Comparison of ENCODE assay signal across 1 cellular context in the genomic region with DNA sequence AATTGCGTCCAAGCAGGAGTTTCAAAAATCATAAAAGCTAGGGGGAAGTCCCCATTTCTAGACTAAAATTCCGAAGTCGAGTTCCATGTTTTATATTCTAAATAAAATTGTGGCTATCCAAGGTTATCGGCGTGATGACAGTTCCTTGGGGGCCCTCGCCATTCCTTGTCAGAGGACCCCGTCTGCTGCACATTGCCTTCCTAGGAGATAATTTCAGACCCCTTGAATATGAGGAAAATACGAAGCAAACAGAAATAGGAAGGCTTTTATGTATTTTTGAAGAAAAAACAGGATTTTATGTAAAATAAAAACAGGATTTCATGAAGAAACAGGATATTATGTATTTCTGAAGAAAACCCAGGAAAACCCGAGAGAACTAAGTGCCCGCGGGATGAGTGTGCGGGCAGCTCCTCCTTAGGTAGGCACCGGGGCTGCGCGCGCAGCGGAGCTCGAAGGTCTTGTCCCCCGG.
TF ChIP-seq lines count a peak whose summit lies in the region.

No MANE protein-coding gene starts in this region.

TF ChIP-seq in K562, 482 proteins besides CTCF, POLR2A, EP300 and RAD21:
- TF ChIP-seq FOSL1 (tag; conservative IDR thresholded peaks at IDR 0.05) (0 out of 2 replicates have a peak, but pooled peaks have one; percentile 11), JUN (IDR thresholded peaks at IDR 0.05; ENCODE audit: borderline replicate concordance, low read depth, low read length) (no peak), JUN (CRISPR knock-in tag; IDR thresholded peaks at IDR 0.05; ENCODE audit: borderline replicate concordance) (no peak), ZNF197 (CRISPR knock-in tag; IDR thresholded peaks at IDR 0.05; ENCODE audit: low read depth) (0 out of 2 replicates have a peak, but pooled peaks have one; percentile 69), MTA2 (IDR thresholded peaks at IDR 0.05; ENCODE audit: low read depth) (0 out of 2 replicates have a peak, but pooled peaks have one; percentile 15), TRIM24 (IDR thresholded peaks at IDR 0.05) (no peak), SMARCA4 (IDR thresholded peaks at IDR 0.05) (no peak), DPF2 (IDR thresholded peaks at IDR 0.05) (0 out of 2 replicates have a peak, but pooled peaks have one; percentile 21), HCFC1 (IDR thresholded peaks at IDR 0.05; ENCODE audit: low read depth, low read length) (no peak), ZFP36 (IDR thresholded peaks at IDR 0.05; ENCODE audit: low read depth, low read length, partially characterized antibody) (peak; percentile 17), ZNF253 (CRISPR knock-in tag; conservative IDR thresholded peaks at IDR 0.05) (no peak), TEAD1 (CRISPR knock-in tag; IDR thresholded peaks at IDR 0.05) (no peak), MBD2 (IDR thresholded peaks at IDR 0.05; ENCODE audit: borderline replicate concordance, low read depth) (0 out of 2 replicates have a peak, but pooled peaks have one; percentile 3), MYNN (IDR thresholded peaks at IDR 0.05) (peak; percentile 17; the same call in 1 of the 2 replicates), MYNN (CRISPR knock-in tag; IDR thresholded peaks at IDR 0.05) (no peak), CEBPG (CRISPR knock-in tag; IDR thresholded peaks at IDR 0.05) (no peak), CEBPG (tag; conservative IDR thresholded peaks at IDR 0.05 in 1 of 2, IDR thresholded peaks at IDR 0.05 in 1 of 2) (peak in 1 of 2 experiments; percentile 2; a peak in 1 of 4 replicates), ATF7 (IDR thresholded peaks at IDR 0.05) (no peak)
- TF ChIP-seq, protein P1, sequence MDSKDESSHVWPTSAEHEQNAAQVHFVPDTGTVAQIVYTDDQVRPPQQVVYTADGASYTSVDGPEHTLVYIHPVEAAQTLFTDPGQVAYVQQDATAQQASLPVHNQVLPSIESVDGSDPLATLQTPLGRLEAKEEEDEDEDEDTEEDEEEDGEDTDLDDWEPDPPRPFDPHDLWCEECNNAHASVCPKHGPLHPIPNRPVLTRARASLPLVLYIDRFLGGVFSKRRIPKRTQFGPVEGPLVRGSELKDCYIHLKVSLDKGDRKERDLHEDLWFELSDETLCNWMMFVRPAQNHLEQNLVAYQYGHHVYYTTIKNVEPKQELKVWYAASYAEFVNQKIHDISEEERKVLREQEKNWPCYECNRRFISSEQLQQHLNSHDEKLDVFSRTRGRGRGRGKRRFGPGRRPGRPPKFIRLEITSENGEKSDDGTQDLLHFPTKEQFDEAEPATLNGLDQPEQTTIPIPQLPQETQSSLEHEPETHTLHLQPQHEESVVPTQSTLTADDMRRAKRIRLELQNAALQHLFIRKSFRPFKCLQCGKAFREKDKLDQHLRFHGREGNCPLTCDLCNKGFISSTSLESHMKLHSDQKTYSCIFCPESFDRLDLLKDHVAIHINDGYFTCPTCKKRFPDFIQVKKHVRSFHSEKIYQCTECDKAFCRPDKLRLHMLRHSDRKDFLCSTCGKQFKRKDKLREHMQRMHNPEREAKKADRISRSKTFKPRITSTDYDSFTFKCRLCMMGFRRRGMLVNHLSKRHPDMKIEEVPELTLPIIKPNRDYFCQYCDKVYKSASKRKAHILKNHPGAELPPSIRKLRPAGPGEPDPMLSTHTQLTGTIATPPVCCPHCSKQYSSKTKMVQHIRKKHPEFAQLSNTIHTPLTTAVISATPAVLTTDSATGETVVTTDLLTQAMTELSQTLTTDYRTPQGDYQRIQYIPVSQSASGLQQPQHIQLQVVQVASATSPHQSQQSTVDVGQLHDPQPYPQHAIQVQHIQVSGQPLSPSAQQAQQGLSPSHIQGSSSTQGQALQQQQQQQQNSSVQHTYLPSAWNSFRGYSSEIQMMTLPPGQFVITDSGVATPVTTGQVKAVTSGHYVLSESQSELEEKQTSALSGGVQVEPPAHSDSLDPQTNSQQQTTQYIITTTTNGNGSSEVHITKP (IDR thresholded peaks at IDR 0.05; ENCODE audit: partially characterized antibody), result peak; percentile 39
- TF ChIP-seq, protein P2, sequence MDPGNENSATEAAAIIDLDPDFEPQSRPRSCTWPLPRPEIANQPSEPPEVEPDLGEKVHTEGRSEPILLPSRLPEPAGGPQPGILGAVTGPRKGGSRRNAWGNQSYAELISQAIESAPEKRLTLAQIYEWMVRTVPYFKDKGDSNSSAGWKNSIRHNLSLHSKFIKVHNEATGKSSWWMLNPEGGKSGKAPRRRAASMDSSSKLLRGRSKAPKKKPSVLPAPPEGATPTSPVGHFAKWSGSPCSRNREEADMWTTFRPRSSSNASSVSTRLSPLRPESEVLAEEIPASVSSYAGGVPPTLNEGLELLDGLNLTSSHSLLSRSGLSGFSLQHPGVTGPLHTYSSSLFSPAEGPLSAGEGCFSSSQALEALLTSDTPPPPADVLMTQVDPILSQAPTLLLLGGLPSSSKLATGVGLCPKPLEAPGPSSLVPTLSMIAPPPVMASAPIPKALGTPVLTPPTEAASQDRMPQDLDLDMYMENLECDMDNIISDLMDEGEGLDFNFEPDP (CRISPR knock-in tag; IDR thresholded peaks at IDR 0.05), result no peak
- TF ChIP-seq, protein P3, sequence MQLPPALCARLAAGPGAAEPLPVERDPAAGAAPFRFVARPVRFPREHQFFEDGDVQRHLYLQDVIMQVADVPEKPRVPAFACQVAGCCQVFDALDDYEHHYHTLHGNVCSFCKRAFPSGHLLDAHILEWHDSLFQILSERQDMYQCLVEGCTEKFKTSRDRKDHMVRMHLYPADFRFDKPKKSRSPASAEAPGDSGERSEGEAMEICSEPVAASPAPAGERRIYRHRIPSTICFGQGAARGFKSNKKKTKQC (CRISPR knock-in tag; IDR thresholded peaks at IDR 0.05), result no peak
- TF ChIP-seq, protein P4, sequence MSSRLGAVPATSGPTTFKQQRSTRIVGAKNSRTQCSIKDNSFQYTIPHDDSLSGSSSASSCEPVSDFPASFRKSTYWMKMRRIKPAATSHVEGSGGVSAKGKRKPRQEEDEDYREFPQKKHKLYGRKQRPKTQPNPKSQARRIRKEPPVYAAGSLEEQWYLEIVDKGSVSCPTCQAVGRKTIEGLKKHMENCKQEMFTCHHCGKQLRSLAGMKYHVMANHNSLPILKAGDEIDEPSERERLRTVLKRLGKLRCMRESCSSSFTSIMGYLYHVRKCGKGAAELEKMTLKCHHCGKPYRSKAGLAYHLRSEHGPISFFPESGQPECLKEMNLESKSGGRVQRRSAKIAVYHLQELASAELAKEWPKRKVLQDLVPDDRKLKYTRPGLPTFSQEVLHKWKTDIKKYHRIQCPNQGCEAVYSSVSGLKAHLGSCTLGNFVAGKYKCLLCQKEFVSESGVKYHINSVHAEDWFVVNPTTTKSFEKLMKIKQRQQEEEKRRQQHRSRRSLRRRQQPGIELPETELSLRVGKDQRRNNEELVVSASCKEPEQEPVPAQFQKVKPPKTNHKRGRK (tag; IDR thresholded peaks at IDR 0.05), result peak; percentile 57; the same call in 1 of the 2 replicates
- TF ChIP-seq, protein P5, sequence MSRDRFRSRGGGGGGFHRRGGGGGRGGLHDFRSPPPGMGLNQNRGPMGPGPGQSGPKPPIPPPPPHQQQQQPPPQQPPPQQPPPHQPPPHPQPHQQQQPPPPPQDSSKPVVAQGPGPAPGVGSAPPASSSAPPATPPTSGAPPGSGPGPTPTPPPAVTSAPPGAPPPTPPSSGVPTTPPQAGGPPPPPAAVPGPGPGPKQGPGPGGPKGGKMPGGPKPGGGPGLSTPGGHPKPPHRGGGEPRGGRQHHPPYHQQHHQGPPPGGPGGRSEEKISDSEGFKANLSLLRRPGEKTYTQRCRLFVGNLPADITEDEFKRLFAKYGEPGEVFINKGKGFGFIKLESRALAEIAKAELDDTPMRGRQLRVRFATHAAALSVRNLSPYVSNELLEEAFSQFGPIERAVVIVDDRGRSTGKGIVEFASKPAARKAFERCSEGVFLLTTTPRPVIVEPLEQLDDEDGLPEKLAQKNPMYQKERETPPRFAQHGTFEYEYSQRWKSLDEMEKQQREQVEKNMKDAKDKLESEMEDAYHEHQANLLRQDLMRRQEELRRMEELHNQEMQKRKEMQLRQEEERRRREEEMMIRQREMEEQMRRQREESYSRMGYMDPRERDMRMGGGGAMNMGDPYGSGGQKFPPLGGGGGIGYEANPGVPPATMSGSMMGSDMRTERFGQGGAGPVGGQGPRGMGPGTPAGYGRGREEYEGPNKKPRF (IDR thresholded peaks at IDR 0.05; ENCODE audit: low read depth, low read length), result no peak
TF ChIP-seq in K562: peak in this region for 10.
